Comparison of ENCODE assay signal across 12 cellular contexts in genomic region chr14:61439779-61440418, GRCh38.
DNase-seq lines count a peak whose midpoint lies in the region; ATAC-seq and TF ChIP-seq lines count a peak whose summit lies in the region.
"Had no signal": no experiment of that assay in that cellular context is flagged by ENCODE, and none has a peak within 500 bp of the region (broad histone marks: within the 10 kb centered on the region; RNA-seq: fewer than 3 reads in every experiment).

No MANE protein-coding gene starts in this region.

- H3K27me3 Mint-ChIP-seq in activated naive CD8-positive, alpha-beta T cell treated with anti-CD3 and anti-CD28 coated beads for 36 hours, result no peaks in the 10 kb centered on the region

- peaks cover 2% of the 10 kb centered on the region for H3K9me3 Mint-ChIP-seq in activated naive CD8-positive, alpha-beta T cell treated with anti-CD3 and anti-CD28 coated beads for 36 hours
- H3K9me3 Mint-ChIP-seq: activated B cell treated with CpG ODN at 0.5 μM for 24 hours had no signal

- ATAC-seq in HG03432 (IDR thresholded peaks at IDR 0.05; ENCODE audit: unreplicated experiment), result no peak

- H3K27ac Mint-ChIP-seq in activated naive CD8-positive, alpha-beta T cell treated with anti-CD3 and anti-CD28 coated beads for 36 hours, result peak overlapping the region; percentile 96
- H3K27ac Mint-ChIP-seq: activated B cell treated with CpG ODN at 0.5 μM for 24 hours had no signal

- TF ChIP-seq POLR2A in lower leg skin (IDR thresholded peaks at IDR 0.05), result no peak

- H3K27me3 ChIP-seq in BLaER1 (no peaks in the 10 kb centered on the region), mononuclear cell (ENCODE audit: insufficient read depth, low read length) (no peaks in the 10 kb centered on the region), dorsolateral prefrontal cortex (peaks cover 0 to 11% (median 0%) of the 10 kb centered on the region in 45 donors)

- no peak overlapping the region for H3K4me3 ChIP-seq in BLaER1
- peak overlapping the region; percentile 28 for H3K4me3 ChIP-seq in GM12865 (ENCODE audit: low read depth, low read length)
- H3K4me3 ChIP-seq in mononuclear cell (ENCODE audit: low read length), result peak overlapping the region; percentile 6
- H3K4me3 ChIP-seq in lower leg skin (ENCODE audit: low read depth, poor library complexity, severe bottlenecking), result no peak overlapping the region
- H3K4me3 ChIP-seq in dorsolateral prefrontal cortex, result peak overlapping the region in 3 of 59 donors; percentile 0 to 24 (median 2)

- H3K4me1 ChIP-seq in BLaER1 (peaks cover 39% of the 10 kb centered on the region), mononuclear cell (ENCODE audit: insufficient read depth, low read length) (peaks cover 72% of the 10 kb centered on the region)

- H3K27ac ChIP-seq in BLaER1, result no peak overlapping the region
- H3K27ac ChIP-seq in dorsolateral prefrontal cortex, result peak overlapping the region in 5 of 59 donors; percentile 6 to 61 (median 26)

- 0 out of 2 replicates have a peak, but pooled peaks cover 5% of the 10 kb centered on the region for H3K36me3 ChIP-seq in BLaER1

- peak overlapping the region; percentile 72 for H3K4me3 Mint-ChIP-seq in activated naive CD8-positive, alpha-beta T cell treated with anti-CD3 and anti-CD28 coated beads for 36 hours
- H3K4me3 Mint-ChIP-seq: activated B cell treated with CpG ODN at 0.5 μM for 24 hours had no signal

- peak overlapping the region; percentile 29; the same call in 1 of the 2 replicates for H3K4me2 ChIP-seq in BLaER1

- no peak for TF ChIP-seq CTCF in GM12865 (IDR thresholded peaks at IDR 0.05; ENCODE audit: insufficient read depth, low read depth, low read length, missing control alignments)
- no peak for TF ChIP-seq CTCF in lower leg skin (IDR thresholded peaks at IDR 0.05)
- TF ChIP-seq CTCF in dorsolateral prefrontal cortex (IDR thresholded peaks at IDR 0.05 in 54 of 56, conservative IDR thresholded peaks at IDR 0.05 in 2 of 56; ENCODE audit: low read depth in 1 of 56, partially characterized antibody in 56 of 56), result no peak

- intact Hi-C loops in lower leg skin (cut with DNase I; ENCODE audit: low total_unique reads), result no loop called here
- intact Hi-C loops in dorsolateral prefrontal cortex (cut with DNase I), result no loop called here

- H3K9ac ChIP-seq in BLaER1, result no peak overlapping the region

- H3K4me1 Mint-ChIP-seq in activated naive CD8-positive, alpha-beta T cell treated with anti-CD3 and anti-CD28 coated beads for 36 hours, result peaks cover 88% of the 10 kb centered on the region

- H4K20me1 ChIP-seq in BLaER1, result peaks cover 32% of the 10 kb centered on the region; the same call in 1 of the 2 replicates

- H3K9me3 ChIP-seq in BLaER1 (no peaks in the 10 kb centered on the region), mononuclear cell (ENCODE audit: low read depth, low read length) (no peaks in the 10 kb centered on the region)

- WGBS in lower leg skin, 2 donors, result 71 to 75% methylated on average over 4 of the region's 4 CpGs

- H3K36me3 Mint-ChIP-seq in activated naive CD8-positive, alpha-beta T cell treated with anti-CD3 and anti-CD28 coated beads for 36 hours, result peaks cover 45% of the 10 kb centered on the region

- DNase-seq in GM12865 (ENCODE audit: low read depth), result peak; percentile 50
- no peak for DNase-seq in activated naive CD8-positive, alpha-beta T cell treated with anti-CD3 and anti-CD28 coated beads for 36 hours
- DNase-seq in lower leg skin (ENCODE audit: low spot score in 2 of 2), result no peak
- DNase-seq in 8988T, result no peak
- DNase-seq in dorsolateral prefrontal cortex, result no peak
- DNase-seq: activated B cell treated with CpG ODN at 0.5 μM for 24 hours, aorta, DMS153, NCI-H1436 treated with DMSO at 0.1 percent for 48 hours had no signal

Comparison
In these comparisons a context has a peak if more than half of its experiments do, and no peak if none do; other contexts are left out.
1. H3K4me3 ChIP-seq: peak in GM12865 (single experiment) and mononuclear cell (single experiment); none in BLaER1 (single experiment) and lower leg skin (single experiment).